1 cellular context compared by ENCODE assay signal in the genomic region with DNA sequence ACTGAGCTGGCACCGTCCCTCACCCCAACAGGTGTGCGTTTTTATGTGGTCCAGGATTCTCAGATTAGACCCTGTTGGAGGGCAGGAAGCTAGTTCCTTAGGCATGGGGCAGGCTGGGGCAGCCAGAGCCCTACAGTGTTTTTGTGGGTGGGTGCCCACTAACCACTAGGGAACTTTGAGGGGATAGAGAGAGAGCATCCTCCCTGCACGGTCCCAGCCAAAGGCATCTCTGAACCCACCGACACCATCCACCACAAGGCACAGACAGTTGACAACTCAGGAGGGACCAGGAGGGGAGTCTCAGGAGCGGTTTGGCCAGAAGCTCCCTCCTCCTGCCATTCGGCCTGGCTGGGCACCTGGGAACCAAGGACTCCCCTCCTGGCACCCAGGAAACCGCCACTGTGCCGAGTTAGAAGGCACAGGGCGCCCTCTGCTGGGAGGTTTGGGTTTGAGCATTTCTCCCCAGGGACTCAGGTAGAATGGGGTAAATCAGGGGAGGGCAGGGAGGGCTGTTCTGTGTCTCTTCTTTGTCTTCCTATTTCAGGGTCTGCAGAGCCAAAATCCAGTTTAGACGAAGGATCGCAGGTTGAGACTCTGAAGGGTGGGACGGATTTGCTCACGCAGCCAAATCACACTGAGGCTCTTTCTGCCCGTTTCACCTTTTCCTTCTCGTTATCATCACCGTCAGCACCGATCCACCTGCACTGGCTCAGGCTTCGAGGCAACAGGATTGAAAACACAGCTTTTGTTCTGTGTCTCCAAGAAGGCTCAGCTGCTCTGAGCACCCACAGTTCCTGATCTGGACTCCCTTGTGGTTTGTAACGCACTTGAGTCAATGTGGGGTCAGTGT.
TF ChIP-seq lines count a peak whose summit lies in the region.

No MANE protein-coding gene starts in this region.

TF ChIP-seq in HCT116, 20 proteins besides CTCF, POLR2A, EP300 and RAD21 (continued from another document):
- TF ChIP-seq POLR2AphosphoS5 (IDR thresholded peaks at IDR 0.05; ENCODE audit: low read depth, low read length): no peak
- no peak for TF ChIP-seq REST (IDR thresholded peaks at IDR 0.05; ENCODE audit: low read depth)
- no peak for TF ChIP-seq SP1 (IDR thresholded peaks at IDR 0.05; ENCODE audit: low read depth)
